Comparison of ENCODE assay signal across 12 cellular contexts in the genomic region with DNA sequence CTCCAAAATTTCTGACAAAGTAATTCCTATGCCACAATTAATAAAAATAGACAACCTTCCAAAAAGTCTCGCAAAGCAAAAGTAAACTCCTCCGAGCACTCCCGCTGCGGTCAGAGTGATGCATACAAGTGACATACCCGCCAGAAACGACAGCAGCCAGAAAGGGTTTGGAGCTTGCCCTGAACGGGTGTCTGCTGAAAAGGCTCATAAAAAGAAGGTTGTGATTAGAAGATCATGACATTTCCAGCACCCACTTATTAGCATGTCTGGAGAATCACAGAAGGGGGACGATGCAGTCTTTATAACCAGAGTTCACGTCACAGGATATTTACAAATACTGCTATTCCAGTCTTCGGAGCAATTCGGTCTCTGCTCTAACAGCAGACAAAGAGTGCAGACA. TPM values are rescaled to one million over a fixed set of nuclear protein-coding genes. Genes with fewer than 3 reads are reported as not detected.
DNase-seq lines count a peak whose midpoint lies in the region; ATAC-seq, FAIRE-seq and TF ChIP-seq lines count a peak whose summit lies in the region.
"Had no signal": no experiment of that assay in that cellular context is flagged by ENCODE, and none has a peak within 500 bp of the region (broad histone marks: within the 10 kb centered on the region; RNA-seq: fewer than 3 reads in every experiment).

No MANE protein-coding gene starts in this region.

- H3K9me3 ChIP-seq in GM23248 (ENCODE audit: low read depth): no peaks in the 10 kb centered on the region
- H3K9me3 ChIP-seq in keratinocyte (ENCODE audit: control insufficient read depth, low read depth, low read length): no peaks in the 10 kb centered on the region
- no peaks in the 10 kb centered on the region for H3K9me3 ChIP-seq in stomach
- H3K9me3 ChIP-seq: colonic mucosa had no signal

- 3 to 4% methylated on average over 11 of the region's 11 CpGs for WGBS in GM23248 (ENCODE audit: low coverage in 1 of 2, low lambda C conversion rate in 2 of 2, missing lambda C conversion rate in 2 of 2), 2 experiments
- 56 to 79% (median 73%) methylated on average over 11 of the region's 11 CpGs for WGBS in stomach, 5 donors

- H3K4me2 ChIP-seq in GM23248 (ENCODE audit: unreplicated experiment): peak overlapping the region; percentile 86
- peak overlapping the region; percentile 58 for H3K4me2 ChIP-seq in keratinocyte (ENCODE audit: control insufficient read depth, extremely low read depth, insufficient read depth, low read depth, low read length)

- H3K4me1 ChIP-seq in GM23248 (ENCODE audit: insufficient read depth): no peaks in the 10 kb centered on the region
- peaks cover 6% of the 10 kb centered on the region for H3K4me1 ChIP-seq in keratinocyte (ENCODE audit: control insufficient read depth, extremely low read depth, insufficient read depth, low read length)
- peaks cover 0 to under 1% (median 0%) of the 10 kb centered on the region in 4 donors for H3K4me1 ChIP-seq in stomach
- H3K4me1 ChIP-seq: colonic mucosa had no signal

- TF ChIP-seq CTCF in keratinocyte (optimal IDR thresholded peaks at IDR 0.05 in 1 of 3, IDR thresholded peaks at IDR 0.05 in 1 of 3, conservative IDR thresholded peaks at IDR 0.05 in 1 of 3; ENCODE audit: extremely low read depth in 1 of 3, insufficient read depth in 2 of 3, low read length in 3 of 3) (no peak), stomach (IDR thresholded peaks at IDR 0.05) (no peak)

- intact Hi-C loops in stomach (cut with DNase I; ENCODE audit: low total_unique reads): no loop called here

- no peaks in the 10 kb centered on the region for H3F3A ChIP-seq in GM23248 (ENCODE audit: insufficient read depth)

- DNase-seq in GM23248 (peak; percentile 81), cerebellar cortex (ENCODE audit: low spot score) (peak; percentile 16), keratinocyte (ENCODE audit: low read depth, low spot score) (no peak), stomach (no peak), H7 (no peak), NCI-H187 treated with DMSO at 0.1 percent for 48 hours (lab: John Stamatoyannopoulos, UW) (no peak)
- DNase-seq: colonic mucosa; KBM-7; NCI-H1930; stimulated activated CD4-positive, alpha-beta T cell treated with anti-CD3 and anti-CD28 coated beads, Interleukin-2, amount 100 ng/mL, for 24 hours had no signal

- TF ChIP-seq POLR2A in stomach (IDR thresholded peaks at IDR 0.05): no peak

- H3K4me3 ChIP-seq in GM23248 (peak overlapping the region; percentile 74), keratinocyte (ENCODE audit: control insufficient read depth in 2 of 3, extremely low read depth in 1 of 3, insufficient read depth in 2 of 3, low read depth in 1 of 3, low read length in 3 of 3) (no peak overlapping the region), stomach (peak overlapping the region in 3 of 4 donors; percentile 23 to 25 (median 23)), H7 (ENCODE audit: insufficient read depth, low read depth, low read length) (no peak overlapping the region)
- H3K4me3 ChIP-seq: colonic mucosa had no signal

- H3K36me3 ChIP-seq in GM23248 (ENCODE audit: low read depth) (no peaks in the 10 kb centered on the region), keratinocyte (ENCODE audit: control insufficient read depth in 2 of 2, extremely low read depth in 1 of 2, insufficient read depth in 2 of 2, low read length in 2 of 2) (no peaks in the 10 kb centered on the region), stomach (no peaks in the 10 kb centered on the region), H7 (replicated peaks; ENCODE audit: control insufficient read depth, insufficient read depth, low read length) (no peaks in the 10 kb centered on the region)
- H3K36me3 ChIP-seq: colonic mucosa had no signal

- ATAC-seq in HG03378 (IDR thresholded peaks at IDR 0.05; ENCODE audit: unreplicated experiment) (no peak), GM19395 (IDR thresholded peaks at IDR 0.05; ENCODE audit: unreplicated experiment) (no peak)

- no peak for TF ChIP-seq EP300 in stomach (IDR thresholded peaks at IDR 0.05)

- H3K9me1 ChIP-seq in keratinocyte (ENCODE audit: control insufficient read depth, extremely low read depth, insufficient read depth, low read length): peaks cover 2% of the 10 kb centered on the region

- H4K20me1 ChIP-seq in GM23248 (ENCODE audit: insufficient read depth) (no peaks in the 10 kb centered on the region), keratinocyte (ENCODE audit: control insufficient read depth, extremely low read depth, insufficient read depth, low read length) (no peaks in the 10 kb centered on the region)

- H3K27ac ChIP-seq in GM23248 (no peak overlapping the region), keratinocyte (ENCODE audit: control insufficient read depth, insufficient read depth, low read length) (peak overlapping the region; percentile 3), stomach (no peak overlapping the region)
- H3K27ac ChIP-seq: colonic mucosa had no signal

- H3K9me2 ChIP-seq in GM23248 (ENCODE audit: insufficient read depth): no peaks in the 10 kb centered on the region

- peak; percentile 71 for FAIRE-seq in keratinocyte (lab: Jason Lieb, UNC)

- in situ Hi-C loops in GM23248 (cut with MboI): no loop called here

- H3K79me2 ChIP-seq in GM23248 (ENCODE audit: insufficient read depth) (no peaks in the 10 kb centered on the region), keratinocyte (ENCODE audit: control insufficient read depth, insufficient read depth, low read length) (peaks cover 97% of the 10 kb centered on the region)

- H3K9ac ChIP-seq in GM23248: peak overlapping the region; percentile 22
- no peak overlapping the region for H3K9ac ChIP-seq in keratinocyte (ENCODE audit: control insufficient read depth, extremely low read depth, insufficient read depth, low read length)

- H2AFZ ChIP-seq in GM23248 (peak overlapping the region; percentile 53; the same call in 1 of the 2 replicates), keratinocyte (ENCODE audit: control insufficient read depth, low read length) (no peak overlapping the region)

- dilution Hi-C loops in keratinocyte (cut with MboI; ENCODE audit: extremely low pct_ligation_motif_present, low sequenced_read_pairs): no loop called here

- H3K27me3 ChIP-seq in GM23248 (replicated peaks; ENCODE audit: insufficient read depth) (no peaks in the 10 kb centered on the region; the same call in 1 of the 2 replicates), keratinocyte (ENCODE audit: control insufficient read depth, extremely low read depth, insufficient read depth, low read length) (no peaks in the 10 kb centered on the region), stomach (no peaks in the 10 kb centered on the region), H7 (ENCODE audit: control insufficient read depth, insufficient read depth, low read length) (no peaks in the 10 kb centered on the region)
- H3K27me3 ChIP-seq: colonic mucosa had no signal

RNA-seq across cellular contexts. Expression of a gene that starts 59.1 kb away (rescaled TPM):
- not detected in 2 replicates for total RNA-seq in GM23248 (2014; rRNA removed; shearing (Covaris generic))
- 0.06 TPM in 1 of 2 replicates, not detected in the other for polyA plus RNA-seq in GM23248 (2016; fragmentation: Nextera tagmentation; extraction: Ambion mirVana)
- polyA plus RNA-seq in keratinocyte: 34.7 to 48.3 TPM (median 48.0 TPM) in 3 replicates
- polyA plus RNA-seq in keratinocyte (2011; ENCODE audit: low read depth): 27.1 TPM
- 24.3 and 38.0 TPM in 2 replicates for polyA plus RNA-seq in keratinocyte (2011; cell fraction: cytosol; rRNA removed)
- polyA plus RNA-seq in keratinocyte (2011; cell fraction: nucleus; rRNA removed): 57.8 and 61.8 TPM in 2 replicates
- 34.0 and 37.6 TPM in 2 replicates for polyA plus RNA-seq in keratinocyte (2012; ENCODE audit: low replicate concordance)
- polyA minus RNA-seq in keratinocyte: 49.1 to 82.5 TPM (median 65.5 TPM) in 3 replicates
- 30.9 TPM for polyA minus RNA-seq in keratinocyte (2011; cell fraction: cytosol; rRNA and poly(A)+ RNA removed)
- polyA minus RNA-seq in keratinocyte (2011; cell fraction: nucleus; rRNA and poly(A)+ RNA removed): 75.4 and 151 TPM in 2 replicates
- total RNA-seq in stomach: 10 to 100 TPM in 4 of 5 donors, 1 to 10 TPM in 1; 5.3 to 35.6 (median 28.8) TPM
- 10 to 100 TPM in 1 of 3 donors, 1 to 10 TPM in 2; 5.2 to 17.7 (median 8.2) TPM for polyA plus RNA-seq in stomach
- total RNA-seq in H7 (2014; rRNA removed; shearing (Covaris generic)): 1.0 and 1.6 TPM in 2 replicates

Comparison
In these comparisons a context has a peak if more than half of its experiments do, and no peak if none do; other contexts are left out.
1. DNase-seq: peak in GM23248 (single experiment) and cerebellar cortex (single experiment); none in keratinocyte (single experiment), stomach (single experiment), H7 (single experiment) and NCI-H187 treated with DMSO at 0.1 percent for 48 hours (single experiment).
2. H3K4me3 ChIP-seq: peak in GM23248 (single experiment) and stomach (3 of 4); none in keratinocyte (0 of 3) and H7 (single experiment).